ENCODE assay signal across 8 cellular contexts in the genomic region with DNA sequence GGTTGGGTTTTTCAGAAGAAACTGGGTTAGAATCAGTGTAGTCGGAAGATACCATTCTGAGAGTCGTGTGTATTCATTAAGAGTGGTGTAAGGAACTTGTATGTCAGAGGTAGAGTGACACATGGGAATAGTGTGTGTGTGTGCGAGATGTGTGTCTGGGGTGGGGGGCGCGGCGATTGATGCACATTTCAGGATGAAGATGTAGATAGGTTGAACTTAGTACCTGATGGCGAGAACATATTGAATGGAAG. TPM values are rescaled to one million over a fixed set of nuclear protein-coding genes. Genes with fewer than 3 reads are reported as not detected.
DNase-seq lines count a peak whose midpoint lies in the region; ATAC-seq and TF ChIP-seq lines count a peak whose summit lies in the region.

No MANE protein-coding gene starts in this region.

- H4K20me1 ChIP-seq in PC-3 (ENCODE audit: low read length), result peaks cover 30% of the 10 kb centered on the region

- H3K36me3 ChIP-seq in PC-3 (ENCODE audit: low read depth, low read length), result no peaks in the 10 kb centered on the region; the same call in 1 of the 2 replicates
- no peaks in the 10 kb centered on the region for H3K36me3 ChIP-seq in body of pancreas (replicated peaks in 1 of 2; ENCODE audit: insufficient read depth in 1 of 2, low read depth in 2 of 2)

- no peak overlapping the region for H3K27ac ChIP-seq in PC-3 (ENCODE audit: low read length)
- H3K27ac ChIP-seq in body of pancreas, result peak overlapping the region in 1 of 4 donors; percentile 92

- no TSS peak for BruUV-seq in PC-3 (replicated peaks; lab: Mats Ljungman, UMichigan)

- peak overlapping the region; percentile 99 for H3K9ac ChIP-seq in PC-3 (ENCODE audit: low read length)

- H3K9me3 Mint-ChIP-seq in osteocyte (ENCODE audit: unreplicated experiment), result no peaks in the 10 kb centered on the region

- no peak for TF ChIP-seq CTCF in PC-3 (conservative IDR thresholded peaks at IDR 0.05; ENCODE audit: low read depth, low read length)
- no peak for TF ChIP-seq CTCF in epithelial cell of esophagus (IDR thresholded peaks at IDR 0.05; ENCODE audit: insufficient read depth, low read depth, low read length, missing control alignments)
- no peak for TF ChIP-seq CTCF in osteocyte (IDR thresholded peaks at IDR 0.05)
- TF ChIP-seq CTCF in body of pancreas (IDR thresholded peaks at IDR 0.05), result no peak

- H3K4me2 ChIP-seq in PC-3 (ENCODE audit: low read length), result peak overlapping the region; percentile 95

- no peaks in the 10 kb centered on the region for H3K27me3 ChIP-seq in PC-3 (ENCODE audit: low read length)
- H3K27me3 ChIP-seq in body of pancreas, result no peaks in the 10 kb centered on the region

- H3K9me3 ChIP-seq in PC-3 (ENCODE audit: low read length) (no peaks in the 10 kb centered on the region), body of pancreas (no peaks in the 10 kb centered on the region)

- peak overlapping the region; percentile 97 for H3K4me3 ChIP-seq in PC-3 (ENCODE audit: low read length)
- H3K4me3 ChIP-seq in epithelial cell of esophagus (ENCODE audit: low read length), result peak overlapping the region; percentile 89
- peak overlapping the region in 1 of 2 donors; percentile 92 for H3K4me3 ChIP-seq in body of pancreas

- intact Hi-C loops in PC-3 (cut with micrococcal nuclease), result loop anchor here (5.0 kb wide), 1 partner anchor 511 kb away; no protein-coding TSS in a partner anchor
- intact Hi-C loops in body of pancreas (cut with DNase I), result no loop called here

- no peak overlapping the region for H2AFZ ChIP-seq in PC-3 (ENCODE audit: low read length)

- H3K79me2 ChIP-seq in PC-3 (ENCODE audit: low read length), result peaks cover 59% of the 10 kb centered on the region

- H3K27ac Mint-ChIP-seq in osteocyte (ENCODE audit: unreplicated experiment), result peak overlapping the region; percentile 100

- H3K36me3 Mint-ChIP-seq in osteocyte (ENCODE audit: unreplicated experiment), result no peaks in the 10 kb centered on the region

- DNase-seq in COR-L47 (lab: John Stamatoyannopoulos, UW), result peak; percentile 0
- DNase-seq in PC-3, result no peak
- DNase-seq in epithelial cell of esophagus (ENCODE audit: low read depth), result no peak
- no peak for DNase-seq in osteocyte (ENCODE audit: extremely low spot score, unreplicated experiment)
- DNase-seq in body of pancreas, result no peak
- DNase-seq in stimulated activated CD4-positive, alpha-beta T cell treated with anti-CD3 and anti-CD28 coated beads, Interleukin-4, amount 100 ng/mL, for 1 hour, result no peak
- DNase-seq in NCI-H2196 (lab: John Stamatoyannopoulos, UW; ENCODE audit: unreplicated experiment), result no peak

- H3K4me3 Mint-ChIP-seq in osteocyte (ENCODE audit: unreplicated experiment), result peak overlapping the region; percentile 94

- POLR2A ChIA-PET in PC-3 (lab: Charles Lee; ENCODE audit: unreplicated experiment), result no interaction called here

- peaks cover 35% of the 10 kb centered on the region for H3K4me1 ChIP-seq in PC-3 (ENCODE audit: insufficient read depth, low read length)
- H3K4me1 ChIP-seq in body of pancreas, result peaks cover 27% of the 10 kb centered on the region

- WGBS in body of pancreas, 2 donors, result 16 to 20% methylated on average over 7 of the region's 7 CpGs

- no peak for TF ChIP-seq POLR2A in body of pancreas (IDR thresholded peaks at IDR 0.05)

- no peaks in the 10 kb centered on the region for H3K9me2 ChIP-seq in PC-3 (replicated peaks; ENCODE audit: low read length)

- H3K4me1 Mint-ChIP-seq in osteocyte (ENCODE audit: unreplicated experiment), result peaks cover 21% of the 10 kb centered on the region

- CTCF ChIA-PET in PC-3 (lab: Charles Lee), result no interaction called here

- ATAC-seq in PC-3 (no peak), body of pancreas (no peak), HG03520 (IDR thresholded peaks at IDR 0.05; ENCODE audit: unreplicated experiment) (no peak)

- no peaks in the 10 kb centered on the region for H3F3A ChIP-seq in PC-3 (ENCODE audit: low read length, unreplicated experiment)

- H3K27me3 Mint-ChIP-seq in osteocyte (ENCODE audit: unreplicated experiment), result no peaks in the 10 kb centered on the region

RNA-seq across cellular contexts. Expression of gene SMG7, which starts 0.9 kb away (rescaled TPM):
- total RNA-seq in PC-3 (2014; rRNA removed), result 25.5 and 38.4 TPM in 2 replicates
- total RNA-seq in osteocyte, result 38.3 and 41.4 TPM in 2 replicates
- 10 to 100 TPM; 22.4 to 34.2 TPM for total RNA-seq in body of pancreas

RNA-seq across cellular contexts. Expression of gene NMNAT2, which starts 55.0 kb away (rescaled TPM):
- 6.0 and 6.6 TPM in 2 replicates for total RNA-seq in PC-3 (2014; rRNA removed)
- 1.1 and 2.2 TPM in 2 replicates for total RNA-seq in osteocyte
- 1 to 10 TPM; 1.0 to 1.3 TPM for total RNA-seq in body of pancreas
